Comparison of ENCODE assay signal across 12 cellular contexts in genomic region chr15:61050844-61051569, GRCh38.
DNase-seq lines count a peak whose midpoint lies in the region; ATAC-seq and TF ChIP-seq lines count a peak whose summit lies in the region.
"Had no signal": no experiment of that assay in that cellular context is flagged by ENCODE, and none has a peak within 500 bp of the region (broad histone marks: within the 10 kb centered on the region; RNA-seq: fewer than 3 reads in every experiment).

No MANE protein-coding gene starts in this region.

- H3K27me3 ChIP-seq in psoas muscle (ENCODE audit: insufficient read depth in 3 of 3, low read length in 2 of 3), result no peaks in the 10 kb centered on the region
- H3K27me3 ChIP-seq: gastrocnemius medialis had no signal

- H3K4me3 ChIP-seq in epithelial cell of esophagus (ENCODE audit: low read length) (no peak overlapping the region), psoas muscle (no peak overlapping the region)
- H3K4me3 ChIP-seq: gastrocnemius medialis had no signal

- ATAC-seq in psoas muscle (peak in 3 of 4 donors; percentile 11 to 33 (median 20)), HG02840 (IDR thresholded peaks at IDR 0.05; ENCODE audit: low FRiP score, unreplicated experiment) (no peak), omental fat pad (ENCODE audit: low FRiP score) (no peak)
- ATAC-seq: activated CD4-positive, CD25-positive, alpha-beta regulatory T cell treated with anti-CD3 and anti-CD28 coated beads, Interleukin-2, amount 50 U/mL, for 24 hours had no signal

- no peaks in the 10 kb centered on the region for H3K36me3 ChIP-seq in psoas muscle (ENCODE audit: insufficient read depth in 1 of 2, low read depth in 1 of 2)
- H3K36me3 ChIP-seq: gastrocnemius medialis had no signal

- peaks cover 14% of the 10 kb centered on the region for H3K4me1 ChIP-seq in psoas muscle

- DNase-seq in H4 (ENCODE audit: low spot score) (peak; percentile 13), LHCN-M2 (ENCODE audit: low read depth) (peak; percentile 16), epithelial cell of esophagus (ENCODE audit: low read depth) (peak; percentile 16), psoas muscle (no peak), NOMO-1 treated with dmso at 0.1 percent for 144 hours (lab: John Stamatoyannopoulos, UW; ENCODE audit: unreplicated experiment) (no peak), omental fat pad (ENCODE audit: low spot score) (no peak)
- DNase-seq: NCI-H1048; stimulated activated CD4-positive, alpha-beta T cell treated with anti-CD3 and anti-CD28 coated beads, Interleukin-4, amount 100 ng/mL, for 1 hour; SW 1271 had no signal

- 79 to 84% (median 80%) methylated on average over 6 of the region's 6 CpGs for WGBS in psoas muscle, 3 donors

- no peaks in the 10 kb centered on the region for H3K9me3 ChIP-seq in psoas muscle
- H3K9me3 ChIP-seq: gastrocnemius medialis had no signal

- intact Hi-C loops in psoas muscle (cut with DNase I), result loop anchor here (5.0 to 10.0 kb wide), 3 partner anchors 114 to 466 kb away; no protein-coding TSS in a partner anchor

- no peak for TF ChIP-seq CTCF in epithelial cell of esophagus (IDR thresholded peaks at IDR 0.05; ENCODE audit: insufficient read depth, low read depth, low read length, missing control alignments)
- TF ChIP-seq CTCF in psoas muscle (IDR thresholded peaks at IDR 0.05), result no peak
- TF ChIP-seq CTCF in omental fat pad (IDR thresholded peaks at IDR 0.05), result no peak

- H3K27ac ChIP-seq in psoas muscle, result no peak overlapping the region

Comparison
In these comparisons a context has a peak if more than half of its experiments do, and no peak if none do; other contexts are left out.
1. DNase-seq: peak in H4 (single experiment), LHCN-M2 (single experiment) and epithelial cell of esophagus (single experiment); none in psoas muscle (0 of 2), NOMO-1 treated with dmso at 0.1 percent for 144 hours (single experiment) and omental fat pad (single experiment).
2. ATAC-seq: peak in psoas muscle (3 of 4); none in HG02840 (single experiment) and omental fat pad (single experiment).